ENCODE assay signal across 8 cellular contexts in genomic region chr3:51967384-51968174, GRCh38. TPM values are rescaled to one million over a fixed set of nuclear protein-coding genes. Genes with fewer than 3 reads are reported as not detected.
DNase-seq lines count a peak whose midpoint lies in the region; ATAC-seq and TF ChIP-seq lines count a peak whose summit lies in the region.

PCBP4 (minus strand) TSS chr3:51967454; CDS start chr3:51961240, 6,214 bp downstream.

- H3K4me3 Mint-ChIP-seq in natural killer cell treated with Interleukin-12 subunit alpha and Interleukin-12 subunit beta and Interleukin-15 and Interleukin-18, amount 100 ng/mL, for 72 hours, result peak within 1 kb of the TSS; percentile 79

- H3K4me1 ChIP-seq in foreskin keratinocyte, result no peaks in the 10 kb centered on the region
- H3K4me1 ChIP-seq in aorta (ENCODE audit: control insufficient read depth in 1 of 2, insufficient read depth in 2 of 2, low read length in 2 of 2), result peaks cover 0 to 2% of the 10 kb centered on the region in 2 donors

- H3K27me3 Mint-ChIP-seq in natural killer cell treated with Interleukin-12 subunit alpha and Interleukin-12 subunit beta and Interleukin-15 and Interleukin-18, amount 100 ng/mL, for 72 hours, result peaks cover 0 to 8% of the 10 kb centered on the region in 2 donors

- peak; percentile 24 for DNase-seq in CD1c-positive myeloid dendritic cell (ENCODE audit: extremely low spot score)
- DNase-seq in NCI-H1048 (lab: John Stamatoyannopoulos, UW), result peak; percentile 69
- DNase-seq in activated naive CD4-positive, alpha-beta T cell treated with Interleukin-2 at 50 U/mL for 16 hours, result peak; percentile 39
- no peak for DNase-seq in foreskin keratinocyte
- no peak for DNase-seq in natural killer cell treated with Interleukin-12 subunit alpha and Interleukin-12 subunit beta and Interleukin-15 and Interleukin-18, amount 100 ng/mL, for 72 hours (ENCODE audit: low spot score)
- DNase-seq in aorta, result peak; percentile 76 to 90

- H3K9me3 Mint-ChIP-seq in natural killer cell treated with Interleukin-12 subunit alpha and Interleukin-12 subunit beta and Interleukin-15 and Interleukin-18, amount 100 ng/mL, for 72 hours, result no peaks in the 10 kb centered on the region

- TF ChIP-seq CTCF in foreskin keratinocyte (conservative IDR thresholded peaks at IDR 0.05), result no peak

- no peaks in the 10 kb centered on the region for H3K36me3 ChIP-seq in aorta (ENCODE audit: control insufficient read depth in 1 of 2, insufficient read depth in 2 of 2, low read length in 1 of 2)

- no peaks in the 10 kb centered on the region for H3K9me3 ChIP-seq in aorta (ENCODE audit: control insufficient read depth, low read length)

- H3K4me3 ChIP-seq in aorta (ENCODE audit: low read length in 2 of 2), result peak within 1 kb of the TSS; percentile 59 to 88

- H3K4me1 Mint-ChIP-seq in natural killer cell treated with Interleukin-12 subunit alpha and Interleukin-12 subunit beta and Interleukin-15 and Interleukin-18, amount 100 ng/mL, for 72 hours (ENCODE audit: low read depth in 2 of 2), result peaks cover 8 to 11% of the 10 kb centered on the region in 2 donors

- no peaks in the 10 kb centered on the region for H3K36me3 Mint-ChIP-seq in natural killer cell treated with Interleukin-12 subunit alpha and Interleukin-12 subunit beta and Interleukin-15 and Interleukin-18, amount 100 ng/mL, for 72 hours

- WGBS in aorta, 2 donors, result 0 to 1% methylated on average over 52 to 91 of the region's 91 CpGs

- peak within 1 kb of the TSS; percentile 47 to 50 for H3K27ac Mint-ChIP-seq in natural killer cell treated with Interleukin-12 subunit alpha and Interleukin-12 subunit beta and Interleukin-15 and Interleukin-18, amount 100 ng/mL, for 72 hours

- intact Hi-C loops in aorta (cut with DNase I), result no loop called here

- H3K27ac ChIP-seq in foreskin keratinocyte (no peak within 1 kb of the TSS), aorta (ENCODE audit: low read depth in 1 of 2, low read length in 2 of 2) (peak within 1 kb of the TSS; percentile 62 to 83)

- peak; percentile 58 for ATAC-seq in GM19455 (IDR thresholded peaks at IDR 0.05; ENCODE audit: unreplicated experiment)
- peak; percentile 50 for ATAC-seq in foreskin keratinocyte
- ATAC-seq in natural killer cell treated with Interleukin-12 subunit alpha and Interleukin-12 subunit beta and Interleukin-15 and Interleukin-18, amount 100 ng/mL, for 72 hours, result peak; percentile 68 to 81
- peak; percentile 65 for ATAC-seq in aorta (ENCODE audit: low FRiP score)
- no peak for ATAC-seq in GM18870 (IDR thresholded peaks at IDR 0.05; ENCODE audit: unreplicated experiment)

- H3K27me3 ChIP-seq in foreskin keratinocyte (no peaks in the 10 kb centered on the region), aorta (ENCODE audit: control insufficient read depth in 1 of 2, insufficient read depth in 2 of 2, low read length in 1 of 2) (no peaks in the 10 kb centered on the region)

RNA-seq across cellular contexts. Expression of gene PCBP4, which starts in this region (rescaled TPM):
- 30.9 and 33.4 TPM in 2 replicates for total RNA-seq in foreskin keratinocyte
- polyA plus RNA-seq in foreskin keratinocyte, result 40.0 and 46.9 TPM in 2 replicates
- total RNA-seq in natural killer cell treated with Interleukin-12 subunit alpha and Interleukin-12 subunit beta and Interleukin-15 and Interleukin-18, amount 100 ng/mL, for 72 hours, result 1 to 10 TPM; 7.9 to 8.4 TPM
- 10 to 100 TPM; 58.1 to 63.7 TPM for total RNA-seq in aorta
- polyA plus RNA-seq in aorta, result 100 to 1,000 TPM in 1 of 2 donors, 10 to 100 TPM in 1; 29.4 to 124 TPM

Comparison
In these comparisons a context has a peak if more than half of its experiments do, and no peak if none do; other contexts are left out.
1. DNase-seq: peak in CD1c-positive myeloid dendritic cell (single experiment), NCI-H1048 (single experiment), activated naive CD4-positive, alpha-beta T cell treated with Interleukin-2 at 50 U/mL for 16 hours (single experiment) and aorta (2 of 2); none in foreskin keratinocyte (0 of 2) and natural killer cell treated with Interleukin-12 subunit alpha and Interleukin-12 subunit beta and Interleukin-15 and Interleukin-18, amount 100 ng/mL, for 72 hours (single experiment).